ENCODE assay signal across 23 cellular contexts in genomic region chr2:239903803-239904202, GRCh38.
"Had no signal": no experiment of that assay in that cellular context is flagged by ENCODE, and none has a peak within 500 bp of the region (broad histone marks: within the 10 kb centered on the region; RNA-seq: fewer than 3 reads in every experiment).

No MANE protein-coding gene starts in this region.

- H3K4me1 Mint-ChIP-seq: activated naive CD8-positive, alpha-beta T cell treated with anti-CD3 and anti-CD28 coated beads, Interleukin-2, amount 10 ng/mL, durations not matched to agents 7 days and 5 days; stimulated activated effector memory CD8-positive, alpha-beta T cell treated with anti-CD3 and anti-CD28 coated beads, Interleukin-12 subunit alpha, Interleukin-12 subunit beta, amount 100 ng/mL, for 72 hours; stimulated activated naive CD8-positive, alpha-beta T cell treated with anti-CD3 and anti-CD28 coated beads, Interleukin-15, amount 100 ng/mL, for 72 hours had no signal

- H3K27me3 ChIP-seq: cardiac muscle cell, neutrophil, pancreas, tibial artery had no signal

- ATAC-seq: left lobe of liver; pancreas; sciatic nerve; stimulated activated effector memory CD8-positive, alpha-beta T cell treated with anti-CD3 and anti-CD28 coated beads, Interleukin-12 subunit alpha, Interleukin-12 subunit beta, amount 100 ng/mL, for 72 hours; stimulated activated naive CD8-positive, alpha-beta T cell treated with anti-CD3 and anti-CD28 coated beads, Interleukin-15, amount 100 ng/mL, for 72 hours had no signal

- DNase-seq: activated CD4-positive, alpha-beta T cell treated with anti-CD3 and anti-CD28 coated beads, Interleukin-2, amount 50 U/mL, for 4 hours; activated CD8-positive, alpha-beta memory T cell treated with anti-CD3 and anti-CD28 coated beads, Interleukin-2, amount 50 U/mL, for 48 hours; activated naive CD4-positive, alpha-beta T cell treated with Interleukin-2 at 50 U/mL for 16 hours; activated naive CD8-positive, alpha-beta T cell treated with anti-CD3 and anti-CD28 coated beads, Interleukin-2, amount 10 ng/mL, durations not matched to agents 7 days and 5 days; activated T-cell treated with anti-CD3 and anti-CD28 coated beads, Interleukin-2, amount 50 U/mL, for 48 hours; amniotic stem cell; kidney; mammary epithelial cell; small intestine; stimulated activated CD4-positive, alpha-beta T cell treated with anti-CD3 and anti-CD28 coated beads, Interleukin-2, amount 100 ng/mL, for 24 hours; stimulated activated naive CD8-positive, alpha-beta T cell treated with anti-CD3 and anti-CD28 coated beads, Interleukin-15, amount 100 ng/mL, for 72 hours; T-helper 1 cell; T-helper 9 cell had no signal

- H3K9me3 Mint-ChIP-seq: natural killer cell treated with Interleukin-12 subunit alpha and Interleukin-12 subunit beta and Interleukin-15 and Interleukin-18, amount 100 ng/mL, for 72 hours; stimulated activated effector memory CD8-positive, alpha-beta T cell treated with anti-CD3 and anti-CD28 coated beads, Interleukin-12 subunit alpha, Interleukin-12 subunit beta, amount 100 ng/mL, for 72 hours had no signal

- H3K27ac ChIP-seq: cardiac muscle cell, epithelial cell of prostate, heart left ventricle, neutrophil, pancreas, tibial artery had no signal

- H3K4me3 Mint-ChIP-seq: activated naive CD8-positive, alpha-beta T cell treated with anti-CD3 and anti-CD28 coated beads, Interleukin-2, amount 10 ng/mL, durations not matched to agents 7 days and 5 days; natural killer cell treated with Interleukin-12 subunit alpha and Interleukin-12 subunit beta and Interleukin-15 and Interleukin-18, amount 100 ng/mL, for 72 hours; stimulated activated effector memory CD8-positive, alpha-beta T cell treated with anti-CD3 and anti-CD28 coated beads, Interleukin-12 subunit alpha, Interleukin-12 subunit beta, amount 100 ng/mL, for 72 hours; stimulated activated naive CD8-positive, alpha-beta T cell treated with anti-CD3 and anti-CD28 coated beads, Interleukin-15, amount 100 ng/mL, for 72 hours had no signal

- H3K4me3 ChIP-seq: cardiac muscle cell, heart left ventricle, pancreas, tibial artery had no signal

- H3K36me3 Mint-ChIP-seq: activated naive CD8-positive, alpha-beta T cell treated with anti-CD3 and anti-CD28 coated beads, Interleukin-2, amount 10 ng/mL, durations not matched to agents 7 days and 5 days; natural killer cell treated with Interleukin-12 subunit alpha and Interleukin-12 subunit beta and Interleukin-15 and Interleukin-18, amount 100 ng/mL, for 72 hours; stimulated activated effector memory CD8-positive, alpha-beta T cell treated with anti-CD3 and anti-CD28 coated beads, Interleukin-12 subunit alpha, Interleukin-12 subunit beta, amount 100 ng/mL, for 72 hours had no signal

- H3K27me3 Mint-ChIP-seq: stimulated activated naive CD8-positive, alpha-beta T cell treated with anti-CD3 and anti-CD28 coated beads, Interleukin-15, amount 100 ng/mL, for 72 hours had no signal

- H3K9me3 ChIP-seq: neutrophil, pancreas had no signal

- H3K36me3 ChIP-seq: cardiac muscle cell, heart left ventricle, neutrophil, pancreas, tibial artery had no signal

- H3K27ac Mint-ChIP-seq: activated naive CD8-positive, alpha-beta T cell treated with anti-CD3 and anti-CD28 coated beads, Interleukin-2, amount 10 ng/mL, durations not matched to agents 7 days and 5 days; natural killer cell treated with Interleukin-12 subunit alpha and Interleukin-12 subunit beta and Interleukin-15 and Interleukin-18, amount 100 ng/mL, for 72 hours; stimulated activated effector memory CD8-positive, alpha-beta T cell treated with anti-CD3 and anti-CD28 coated beads, Interleukin-12 subunit alpha, Interleukin-12 subunit beta, amount 100 ng/mL, for 72 hours had no signal

- H3K4me1 ChIP-seq: heart left ventricle, pancreas, tibial artery had no signal
